ENCODE assay signal across 9 cellular contexts in the genomic region with DNA sequence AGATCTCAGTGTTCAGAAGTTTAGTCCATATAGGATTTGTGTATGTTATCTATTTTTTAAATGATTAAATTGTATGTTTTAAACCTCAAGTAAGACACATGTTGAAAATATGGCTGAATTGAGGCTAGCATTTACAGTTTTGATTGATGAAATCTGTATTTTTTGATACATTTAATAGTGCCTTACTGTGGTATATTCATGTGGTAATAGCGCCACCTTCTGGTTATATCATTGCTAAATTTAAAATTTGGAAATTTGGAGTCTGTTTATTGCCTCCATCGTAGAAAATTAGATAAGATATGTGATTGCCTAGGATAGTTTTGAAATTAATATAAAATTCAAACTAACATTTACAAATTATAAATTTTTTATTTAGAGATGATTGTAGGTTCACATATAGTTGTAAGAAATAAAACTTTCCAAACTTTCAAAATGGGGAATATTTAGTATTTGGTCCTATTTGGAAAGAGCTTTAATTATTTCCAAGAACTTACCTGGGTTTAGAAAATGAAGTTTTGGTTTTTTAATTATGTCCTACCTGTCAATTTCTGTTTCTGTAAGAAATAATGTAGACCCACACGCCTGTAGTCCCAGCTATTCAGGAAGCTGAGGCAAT. TPM values are rescaled to one million over a fixed set of nuclear protein-coding genes. Genes with fewer than 3 reads are reported as not detected.
DNase-seq lines count a peak whose midpoint lies in the region; ATAC-seq and TF ChIP-seq lines count a peak whose summit lies in the region.
"Had no signal": no experiment of that assay in that cellular context is flagged by ENCODE, and none has a peak within 500 bp of the region (broad histone marks: within the 10 kb centered on the region; RNA-seq: fewer than 3 reads in every experiment).

No MANE protein-coding gene starts in this region.

- no peak overlapping the region for H3K4me3 Mint-ChIP-seq in CD8-positive, alpha-beta T cell

- H3K27ac Mint-ChIP-seq in CD8-positive, alpha-beta T cell = no peak overlapping the region

- H3K36me3 Mint-ChIP-seq in CD8-positive, alpha-beta T cell = peaks cover 34% of the 10 kb centered on the region

- ATAC-seq in CD8-positive, alpha-beta T cell = peak; percentile 54
- ATAC-seq in GM18909 (IDR thresholded peaks at IDR 0.05; ENCODE audit: poor library complexity, unreplicated experiment) (no peak), GM21390 (IDR thresholded peaks at IDR 0.05; ENCODE audit: unreplicated experiment) (no peak)

- no peaks in the 10 kb centered on the region for H3K4me1 Mint-ChIP-seq in CD8-positive, alpha-beta T cell (ENCODE audit: low read depth)

- H3K4me1 ChIP-seq in CD8-positive, alpha-beta T cell (ENCODE audit: insufficient read depth, low read length) = no peaks in the 10 kb centered on the region
- H3K4me1 ChIP-seq in Karpas-422 (ENCODE audit: low read length) (no peaks in the 10 kb centered on the region), parathyroid adenoma (no peaks in the 10 kb centered on the region)

- H3K79me2 ChIP-seq in Karpas-422 (ENCODE audit: low read length) (no peaks in the 10 kb centered on the region), parathyroid adenoma (no peaks in the 10 kb centered on the region)

- H3K9ac ChIP-seq in Karpas-422 (ENCODE audit: low read length) (no peak overlapping the region), SK-N-MC (ENCODE audit: insufficient read length) (no peak overlapping the region), parathyroid adenoma (no peak overlapping the region)

- no peaks in the 10 kb centered on the region for H3K36me3 ChIP-seq in CD8-positive, alpha-beta T cell (ENCODE audit: insufficient read depth, low read length)
- no peaks in the 10 kb centered on the region for H3K36me3 ChIP-seq in Karpas-422 (ENCODE audit: insufficient read depth, low read length)
- no peaks in the 10 kb centered on the region for H3K36me3 ChIP-seq in SK-N-MC (ENCODE audit: insufficient read depth, low read length)
- no peaks in the 10 kb centered on the region for H3K36me3 ChIP-seq in parathyroid adenoma (ENCODE audit: control insufficient read depth, insufficient read depth, low read length)

- H3K9me3 ChIP-seq in CD8-positive, alpha-beta T cell (ENCODE audit: low read length) = no peaks in the 10 kb centered on the region
- H3K9me3 ChIP-seq in Karpas-422 (ENCODE audit: low read length) (no peaks in the 10 kb centered on the region), SK-N-MC (ENCODE audit: low read depth, low read length) (no peaks in the 10 kb centered on the region), parathyroid adenoma (ENCODE audit: control insufficient read depth, low read length) (no peaks in the 10 kb centered on the region)

- H3K27me3 ChIP-seq in CD8-positive, alpha-beta T cell (ENCODE audit: insufficient read depth, low read length) = no peaks in the 10 kb centered on the region
- no peaks in the 10 kb centered on the region; the same call in 1 of the 2 replicates for H3K27me3 ChIP-seq in Karpas-422 (ENCODE audit: low read length)
- H3K27me3 ChIP-seq in parathyroid adenoma (ENCODE audit: control insufficient read depth, insufficient read depth, low read length) = no peaks in the 10 kb centered on the region

- peaks cover 2% of the 10 kb centered on the region for H3K9me3 Mint-ChIP-seq in CD8-positive, alpha-beta T cell

- POLR2A ChIA-PET in CD8-positive, alpha-beta T cell (lab: Charles Lee) = interaction anchor here (0.6 to 3.5 kb wide), 3 partner anchors 11 to 82 kb away, joined by 3 to 16 read pairs (median 3); partner anchors contain the start of gene PLEKHA1

- H3K9me2 ChIP-seq in Karpas-422 (replicated peaks; ENCODE audit: insufficient read depth, low read length) = no peaks in the 10 kb centered on the region

- H3K4me2 ChIP-seq in Karpas-422 (ENCODE audit: low read depth, low read length, poor library complexity, severe bottlenecking) (no peak overlapping the region), parathyroid adenoma (ENCODE audit: low read length) (no peak overlapping the region)

- H3K4me3 ChIP-seq in CD8-positive, alpha-beta T cell (ENCODE audit: low read depth, low read length) = no peak overlapping the region
- no peak overlapping the region for H3K4me3 ChIP-seq in Karpas-422 (ENCODE audit: low read length)
- no peak overlapping the region for H3K4me3 ChIP-seq in SK-N-MC
- H3K4me3 ChIP-seq in fibroblast of mammary gland (ENCODE audit: control insufficient read depth, low read depth, low read length) = no peak overlapping the region
- no peak overlapping the region for H3K4me3 ChIP-seq in parathyroid adenoma (ENCODE audit: low read depth, low read length)

- DNase-seq in CD8-positive, alpha-beta T cell = peak in 1 of 7 experiments; percentile 19
- DNase-seq in Karpas-422 (peak; percentile 84), SK-N-MC (ENCODE audit: low read depth, low spot score) (peak; percentile 10), fibroblast of mammary gland (ENCODE audit: low read depth) (peak; percentile 64)
- no peak for DNase-seq in activated naive CD4-positive, alpha-beta T cell (lab: John Stamatoyannopoulos, UW)

- CTCF ChIA-PET in CD8-positive, alpha-beta T cell (lab: Charles Lee) = interaction anchor here (0.5 to 4.7 kb wide), 56 partner anchors 9 to 507 kb away, joined by 3 to 200 read pairs (median 5); partner anchors contain the start of genes ARMS2 and PLEKHA1

- H4K20me1 ChIP-seq in Karpas-422 (ENCODE audit: insufficient read depth, low read depth, low read length) = no peaks in the 10 kb centered on the region

- H3K27me3 Mint-ChIP-seq in CD8-positive, alpha-beta T cell (ENCODE audit: low read depth) = no peaks in the 10 kb centered on the region

- intact Hi-C loops in CD8-positive, alpha-beta T cell (cut with DNase I, micrococcal nuclease) = loop anchor here (1.0 to 10.0 kb wide), 8 partner anchors 61 to 269 kb away; partner anchors contain the start of gene PLEKHA1 (in 1 of the 2)

- no peak overlapping the region for H2AFZ ChIP-seq in Karpas-422 (ENCODE audit: low read length)
- H2AFZ ChIP-seq in parathyroid adenoma = no peak overlapping the region

- peak; percentile 90 for TF ChIP-seq CTCF in CD8-positive, alpha-beta T cell (IDR thresholded peaks at IDR 0.05)
- TF ChIP-seq CTCF in fibroblast of mammary gland (conservative IDR thresholded peaks at IDR 0.05; ENCODE audit: control insufficient read depth, insufficient read depth, low read depth, low read length) = peak; percentile 50
- TF ChIP-seq CTCF in parathyroid adenoma (IDR thresholded peaks at IDR 0.05) = peak; percentile 74

- no peak overlapping the region for H3K27ac ChIP-seq in CD8-positive, alpha-beta T cell (ENCODE audit: low read depth, low read length)
- H3K27ac ChIP-seq in Karpas-422 (ENCODE audit: low read length) (no peak overlapping the region), SK-N-MC (no peak overlapping the region), parathyroid adenoma (no peak overlapping the region)

RNA-seq across cellular contexts. Expression of gene ARMS2, which starts 19.1 kb away (rescaled TPM):
- total RNA-seq in CD8-positive, alpha-beta T cell = not detected
- not detected in 2 replicates for total RNA-seq in Karpas-422 (2014; rRNA removed; shearing (Covaris generic); ENCODE audit: low replicate concordance)
- total RNA-seq: subcutaneous adipose tissue had no signal

RNA-seq across cellular contexts. Expression of gene HTRA1, which starts 26.0 kb away (rescaled TPM):
- total RNA-seq in CD8-positive, alpha-beta T cell = not detected
- total RNA-seq in Karpas-422 (2014; rRNA removed; shearing (Covaris generic); ENCODE audit: low replicate concordance) = not detected in 2 replicates

Comparison
In these comparisons a context has a peak if more than half of its experiments do, and no peak if none do; other contexts are left out.
1. DNase-seq: peak in Karpas-422 (single experiment), SK-N-MC (single experiment) and fibroblast of mammary gland (single experiment); none in activated naive CD4-positive, alpha-beta T cell (0 of 4).
2. Peak in every context shown above with its lines, with median percentiles within 50 percentile points of each other: CTCF ChIP-seq.